In the genomic region with DNA sequence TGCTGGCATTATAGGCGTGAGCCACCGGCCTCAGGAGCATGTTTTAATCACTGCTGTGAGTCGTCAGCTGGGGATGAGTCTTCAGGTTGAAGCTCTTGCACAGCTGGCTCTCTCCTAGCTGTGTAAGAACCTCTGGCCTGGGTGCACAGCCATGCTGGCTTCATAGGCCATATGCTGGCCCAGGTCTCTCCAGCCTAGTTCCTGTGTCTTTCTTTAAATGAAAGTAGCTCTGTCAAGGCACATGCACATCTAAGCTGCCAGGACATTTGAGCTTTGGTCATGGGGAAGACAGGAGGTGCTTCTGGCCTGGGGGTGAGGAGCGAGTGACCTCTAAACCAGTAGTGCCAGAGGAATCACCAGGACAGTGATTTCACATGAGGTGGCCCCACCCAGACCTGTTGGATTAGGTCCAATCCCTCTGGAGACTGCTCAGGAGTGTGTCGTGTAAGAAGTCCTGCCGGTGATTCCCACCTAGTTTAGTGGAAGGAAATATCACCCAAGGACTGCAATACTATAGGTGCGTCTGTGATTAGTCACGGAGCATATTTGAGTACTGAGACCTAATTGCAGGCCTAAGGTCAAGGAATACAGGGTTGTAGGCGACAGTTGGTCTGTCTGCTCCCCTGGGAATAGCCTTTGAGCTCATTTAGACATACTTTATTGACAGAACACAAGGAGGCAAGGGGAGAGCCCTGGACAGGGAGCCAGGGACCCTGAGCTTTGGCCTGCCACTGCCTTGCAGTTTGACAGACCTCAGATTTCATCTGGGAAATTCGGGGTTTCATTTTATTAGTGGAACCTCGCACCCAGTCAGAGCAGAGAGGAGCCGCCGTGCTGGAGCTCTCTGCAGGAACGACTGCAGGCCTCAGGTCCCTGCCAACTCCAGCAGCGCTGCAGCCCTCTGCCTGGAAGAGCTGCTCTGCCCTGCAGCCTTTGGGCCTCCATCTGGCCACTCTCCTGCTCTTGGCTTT, we compare ENCODE assay signal across 17 cellular contexts.
DNase-seq lines count a peak whose midpoint lies in the region; ATAC-seq and TF ChIP-seq lines count a peak whose summit lies in the region.
"Had no signal": no experiment of that assay in that cellular context is flagged by ENCODE, and none has a peak within 500 bp of the region (broad histone marks: within the 10 kb centered on the region; RNA-seq: fewer than 3 reads in every experiment).

No MANE protein-coding gene starts in this region.

- TF ChIP-seq EP300 in suprapubic skin (IDR thresholded peaks at IDR 0.05), result no peak

- no peak for TF ChIP-seq CTCF in IMR-90 (conservative IDR thresholded peaks at IDR 0.05; ENCODE audit: low read depth, low read length)
- no peak for TF ChIP-seq CTCF in RWPE2 (IDR thresholded peaks at IDR 0.05; ENCODE audit: poor library complexity, severe bottlenecking)
- no peak for TF ChIP-seq CTCF in glutamatergic neuron (IDR thresholded peaks at IDR 0.05; ENCODE audit: partially characterized antibody, unreplicated experiment)
- TF ChIP-seq CTCF in suprapubic skin (IDR thresholded peaks at IDR 0.05), result no peak

- 83% methylated on average over 10 of the region's 15 CpGs; no CpG with 5 or more reads in 1 of the 2 experiments for WGBS in IMR-90 (ENCODE audit: extremely low coverage in 2 of 2, insufficient read length in 1 of 2), 2 experiments
- WGBS in suprapubic skin, result 90% methylated on average over 15 of the region's 15 CpGs

- peaks cover 5% of the 10 kb centered on the region for H3K36me3 Mint-ChIP-seq in glutamatergic neuron (ENCODE audit: unreplicated experiment)

- intact Hi-C loops in IMR-90 (cut with micrococcal nuclease), result no loop called here

- dilution Hi-C loops in IMR-90 (cut with HindIII; ENCODE audit: low sequenced_read_pairs, unreplicated experiment), result no loop called here

- H2AK5ac ChIP-seq in IMR-90 (ENCODE audit: low read depth, low read length), result no peak overlapping the region

- H3K18ac ChIP-seq in IMR-90 (ENCODE audit: low read depth, low read length), result no peak overlapping the region

- no peak overlapping the region for H2BK120ac ChIP-seq in IMR-90 (ENCODE audit: low read depth, low read length)

- H3K36me3 ChIP-seq in IMR-90 (ENCODE audit: control insufficient read depth, insufficient read depth, low read length), result peaks cover 29% of the 10 kb centered on the region
- peaks cover 78% of the 10 kb centered on the region for H3K36me3 ChIP-seq in RWPE2 (ENCODE audit: low read depth)
- peaks cover 67% of the 10 kb centered on the region for H3K36me3 ChIP-seq in suprapubic skin

- no peak overlapping the region for H2AFZ ChIP-seq in IMR-90 (replicated peaks; ENCODE audit: low read length, poor library complexity)

- H3K23ac ChIP-seq in IMR-90 (ENCODE audit: low read depth, low read length), result no peak overlapping the region

- peak; percentile 22 for DNase-seq in IMR-90
- DNase-seq in RWPE2 (ENCODE audit: low spot score), result no peak
- DNase-seq in glutamatergic neuron, result no peak
- DNase-seq in suprapubic skin (ENCODE audit: low spot score in 2 of 2), result no peak
- DNase-seq in NCI-H510A (lab: John Stamatoyannopoulos, UW), result no peak
- no peak for DNase-seq in activated CD4-positive, CD25-positive, alpha-beta regulatory T cell treated with anti-CD3 and anti-CD28 coated beads, Interleukin-2, amount 50 U/mL, for 72 hours
- DNase-seq: activated B cell treated with CpG ODN at 0.5 μM for 24 hours; NCI-H1092 treated with DMSO at 0.1 percent for 48 hours; NCI-H774; pancreas; SHP77; stimulated activated CD4-positive, alpha-beta T cell treated with anti-CD3 and anti-CD28 coated beads, Interleukin-4, amount 100 ng/mL, for 24 hours had no signal

- H3K4me2 ChIP-seq in IMR-90 (ENCODE audit: low read depth, low read length), result no peak overlapping the region

- no peak overlapping the region for H4K5ac ChIP-seq in IMR-90 (ENCODE audit: low read depth, low read length)

- H3K9me1 ChIP-seq in IMR-90 (ENCODE audit: insufficient read depth, low read length), result no peaks in the 10 kb centered on the region

- ATAC-seq in IMR-90 (ENCODE audit: low read depth) (no peak), RWPE2 (ENCODE audit: low read depth) (peak; percentile 55), GM18867 (IDR thresholded peaks at IDR 0.05; ENCODE audit: unreplicated experiment) (no peak)
- ATAC-seq: foreskin keratinocyte, K562, pancreas had no signal

- H3K14ac ChIP-seq in IMR-90 (replicated peaks; ENCODE audit: low read depth, low read length), result no peak overlapping the region

- no peak for TF ChIP-seq RAD21 in IMR-90 (IDR thresholded peaks at IDR 0.05; ENCODE audit: low read length)

- H2AK9ac ChIP-seq in IMR-90 (replicated peaks; ENCODE audit: low read depth, low read length, poor library complexity), result no peak overlapping the region

- H3K27me3 ChIP-seq in IMR-90 (ENCODE audit: control insufficient read depth, insufficient read depth, low read length) (no peaks in the 10 kb centered on the region), RWPE2 (ENCODE audit: insufficient read depth, poor library complexity, severe bottlenecking) (no peaks in the 10 kb centered on the region), suprapubic skin (no peaks in the 10 kb centered on the region)
- H3K27me3 ChIP-seq: cardiac muscle cell, foreskin keratinocyte, pancreas had no signal

- no peak overlapping the region for H3K56ac ChIP-seq in IMR-90 (ENCODE audit: extremely low read depth, insufficient read depth, low read length)

- no peak overlapping the region for H4K8ac ChIP-seq in IMR-90 (ENCODE audit: low read depth in 2 of 2, low read length in 2 of 2)

- no peaks in the 10 kb centered on the region for H4K20me1 ChIP-seq in IMR-90 (ENCODE audit: insufficient read depth, low read length)

- H3K27ac ChIP-seq in IMR-90 (ENCODE audit: insufficient read depth, low read length) (no peak overlapping the region), RWPE2 (ENCODE audit: poor library complexity, severe bottlenecking) (peak overlapping the region; percentile 13), suprapubic skin (peak overlapping the region; percentile 4)
- H3K27ac ChIP-seq: cardiac muscle cell, foreskin keratinocyte, pancreas had no signal

- in situ Hi-C loops in IMR-90 (cut with MboI; ENCODE audit: low sequenced_read_pairs), result loop anchor here (5.0 kb wide), 1 partner anchor 75 kb away; no protein-coding TSS in a partner anchor

- no peaks in the 10 kb centered on the region for H3K9me3 ChIP-seq in IMR-90 (ENCODE audit: control insufficient read depth, insufficient read depth, low read length)
- H3K9me3 ChIP-seq in RWPE2 (ENCODE audit: severe bottlenecking), result no peaks in the 10 kb centered on the region
- H3K9me3 ChIP-seq in suprapubic skin, result no peaks in the 10 kb centered on the region
- H3K9me3 ChIP-seq: pancreas had no signal

- H2BK5ac ChIP-seq in IMR-90 (ENCODE audit: low read depth, low read length, poor library complexity, severe bottlenecking), result no peak overlapping the region

- H3K4ac ChIP-seq in IMR-90 (ENCODE audit: low read depth, low read length), result no peak overlapping the region

- H3K4me1 ChIP-seq in IMR-90 (ENCODE audit: control insufficient read depth, insufficient read depth, low read length) (no peaks in the 10 kb centered on the region), RWPE2 (ENCODE audit: insufficient read depth, poor library complexity, severe bottlenecking) (peaks cover 4% of the 10 kb centered on the region), suprapubic skin (peaks cover 4% of the 10 kb centered on the region)
- H3K4me1 ChIP-seq: foreskin keratinocyte, pancreas had no signal

- H2BK20ac ChIP-seq in IMR-90 (ENCODE audit: low read depth, low read length), result no peak overlapping the region

- H3K79me1 ChIP-seq in IMR-90 (ENCODE audit: low read depth in 1 of 2, low read length in 2 of 2), result 0 out of 4 replicates have a peak, but pooled peaks cover 0 to 6% of the 10 kb centered on the region in 2 experiments

- POLR2A ChIA-PET in IMR-90 (lab: Charles Lee; ENCODE audit: unreplicated experiment), result interaction anchor here (0.6 kb wide), 1 partner anchor 12 kb away, joined by 10 read pairs; no protein-coding TSS in a partner anchor

- H3K9me3 Mint-ChIP-seq in glutamatergic neuron (ENCODE audit: unreplicated experiment), result peaks cover 2% of the 10 kb centered on the region
- H3K9me3 Mint-ChIP-seq: activated B cell treated with CpG ODN at 0.5 μM for 24 hours; activated T-helper 2 cell treated with anti-CD3 and anti-CD28 coated beads, Interferon-gamma antibody, Interleukin-2, Interleukin-4, amounts not matched to agents 10 μg/mL and 5 μg/mL and 100 μg/mL, durations not matched to agents 14 hours and 24 hours and 36 hours had no signal

- peaks cover 10% of the 10 kb centered on the region for H3K4me1 Mint-ChIP-seq in glutamatergic neuron (ENCODE audit: low read depth, unreplicated experiment)

- TF ChIP-seq POLR2A in IMR-90 (IDR thresholded peaks at IDR 0.05; ENCODE audit: low read depth, low read length) (no peak), suprapubic skin (IDR thresholded peaks at IDR 0.05) (no peak)

- CTCF ChIA-PET in IMR-90 (lab: Yijun Ruan, JAX), result interaction anchor here (0.5 to 1.1 kb wide), 3 partner anchors 22 to 82 kb away, joined by 3 read pairs; no protein-coding TSS in a partner anchor

- H3K27me3 Mint-ChIP-seq in glutamatergic neuron (ENCODE audit: unreplicated experiment), result no peaks in the 10 kb centered on the region
- H3K27me3 Mint-ChIP-seq: activated B cell treated with CpG ODN at 0.5 μM for 24 hours had no signal

- H3K27ac Mint-ChIP-seq in glutamatergic neuron (ENCODE audit: unreplicated experiment), result peak overlapping the region; percentile 87
- H3K27ac Mint-ChIP-seq: activated B cell treated with CpG ODN at 0.5 μM for 24 hours; activated T-helper 2 cell treated with anti-CD3 and anti-CD28 coated beads, Interferon-gamma antibody, Interleukin-2, Interleukin-4, amounts not matched to agents 10 μg/mL and 5 μg/mL and 100 μg/mL, durations not matched to agents 14 hours and 24 hours and 36 hours had no signal

- H3K4me3 ChIP-seq in IMR-90 (ENCODE audit: insufficient read depth, low read depth, low read length) (no peak overlapping the region), RWPE2 (ENCODE audit: severe bottlenecking) (no peak overlapping the region), suprapubic skin (no peak overlapping the region)
- H3K4me3 ChIP-seq: cardiac muscle cell, K562, pancreas had no signal

- H3K9ac ChIP-seq in IMR-90 (ENCODE audit: low read depth, low read length), result no peak overlapping the region

- H2BK15ac ChIP-seq in IMR-90 (ENCODE audit: low read depth, low read length), result no peak overlapping the region

- BruUV-seq in IMR-90 (replicated peaks; lab: Mats Ljungman, UMichigan), result no TSS peak

- no peak overlapping the region; the same call in 1 of the 2 replicates for H4K91ac ChIP-seq in IMR-90 (ENCODE audit: insufficient read depth, low read depth, low read length)

- H3K4me3 Mint-ChIP-seq in glutamatergic neuron (ENCODE audit: unreplicated experiment), result no peak overlapping the region
- H3K4me3 Mint-ChIP-seq: activated B cell treated with CpG ODN at 0.5 μM for 24 hours had no signal

TF ChIP-seq in IMR-90, 13 proteins besides CTCF, POLR2A, EP300 and RAD21 (continues in another document):
- TF ChIP-seq CEBPB (IDR thresholded peaks at IDR 0.05; ENCODE audit: low read depth, low read length), result no peak
- TF ChIP-seq SMC3 (IDR thresholded peaks at IDR 0.05; ENCODE audit: low read depth, low read length), result no peak
- no peak for TF ChIP-seq MXI1 (IDR thresholded peaks at IDR 0.05; ENCODE audit: borderline replicate concordance, low read depth, low read length)
- TF ChIP-seq CHD1 (IDR thresholded peaks at IDR 0.05; ENCODE audit: low read depth, low read length), result no peak
